9 cellular contexts compared by ENCODE assay signal in the genomic region with DNA sequence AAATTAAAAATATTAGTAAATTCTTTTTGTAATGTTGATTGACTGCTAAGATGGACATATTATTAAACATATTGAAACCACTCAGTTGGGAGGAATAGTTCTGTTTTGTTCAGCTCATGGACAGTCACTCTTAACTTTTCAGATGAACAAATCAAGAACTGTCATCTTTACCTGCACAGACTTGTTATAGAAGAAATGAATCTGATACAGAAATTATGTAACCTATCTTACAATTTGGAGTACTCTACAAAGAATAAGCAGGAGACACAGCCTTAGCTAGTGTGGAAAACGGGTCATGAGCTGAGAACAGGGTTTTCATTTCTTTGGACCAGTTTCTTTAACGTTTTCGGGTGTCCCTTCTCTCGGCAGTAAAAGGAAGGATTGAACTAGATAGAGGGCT. TPM values are rescaled to one million over a fixed set of nuclear protein-coding genes. Genes with fewer than 3 reads are reported as not detected.
DNase-seq lines count a peak whose midpoint lies in the region; ATAC-seq and TF ChIP-seq lines count a peak whose summit lies in the region.
"Had no signal": no experiment of that assay in that cellular context is flagged by ENCODE, and none has a peak within 500 bp of the region (broad histone marks: within the 10 kb centered on the region; RNA-seq: fewer than 3 reads in every experiment).

No MANE protein-coding gene starts in this region.

- peaks cover 25% of the 10 kb centered on the region for H3K4me1 Mint-ChIP-seq in activated CD4-positive, alpha-beta T cell treated with anti-CD3 and anti-CD28 coated beads, Interleukin-2, amount 10 ng/mL, durations not matched to agents 24 days and 14 days
- H3K4me1 Mint-ChIP-seq in activated T-helper 17 cell treated with anti-CD3 and anti-CD28 coated beads, Interleukin-2, amount 50 U/mL, for 72 hours: peaks cover 7% of the 10 kb centered on the region

- H3K27me3 ChIP-seq in lower lobe of right lung (ENCODE audit: low read depth) (no peaks in the 10 kb centered on the region), subcutaneous abdominal adipose tissue (ENCODE audit: control insufficient read depth in 5 of 5, insufficient read depth in 4 of 5, low read length in 5 of 5) (peaks cover 0 to 5% (median 0%) of the 10 kb centered on the region in 5 donors)

- ATAC-seq in activated T-helper 17 cell treated with anti-CD3 and anti-CD28 coated beads, Interleukin-2, amount 50 U/mL, for 72 hours (replicated peaks): no peak
- ATAC-seq in lower lobe of right lung (no peak), omental fat pad (ENCODE audit: low FRiP score) (no peak)

- peak overlapping the region; percentile 70 for H3K27ac ChIP-seq in lower lobe of right lung
- H3K27ac ChIP-seq in subcutaneous abdominal adipose tissue (ENCODE audit: low read depth, low read length): peak overlapping the region; percentile 14

- no peaks in the 10 kb centered on the region for H3K9me3 Mint-ChIP-seq in activated CD4-positive, alpha-beta T cell treated with anti-CD3 and anti-CD28 coated beads, Interleukin-2, amount 10 ng/mL, durations not matched to agents 24 days and 14 days
- H3K9me3 Mint-ChIP-seq in activated T-helper 17 cell treated with anti-CD3 and anti-CD28 coated beads, Interleukin-2, amount 50 U/mL, for 72 hours: no peaks in the 10 kb centered on the region

- H3K9me3 ChIP-seq in lower lobe of right lung (no peaks in the 10 kb centered on the region), subcutaneous abdominal adipose tissue (ENCODE audit: control insufficient read depth in 5 of 5, low read length in 5 of 5) (no peaks in the 10 kb centered on the region)

- H3K36me3 ChIP-seq in lower lobe of right lung: no peaks in the 10 kb centered on the region
- H3K36me3 ChIP-seq in subcutaneous abdominal adipose tissue (ENCODE audit: control insufficient read depth in 5 of 5, insufficient read depth in 5 of 5, low read length in 5 of 5): no peaks in the 10 kb centered on the region

- DNase-seq in activated CD4-positive, alpha-beta T cell treated with anti-CD3 and anti-CD28 coated beads, Interleukin-2, amount 10 ng/mL, durations not matched to agents 24 days and 14 days: no peak
- DNase-seq in activated CD4-positive, alpha-beta T cell treated with anti-CD3 and anti-CD28 coated beads for 4 hours: no peak
- no peak for DNase-seq in lower lobe of right lung
- no peak for DNase-seq in SIG-M5 (lab: John Stamatoyannopoulos, UW)
- DNase-seq in AML-193 (lab: John Stamatoyannopoulos, UW): no peak
- DNase-seq in omental fat pad (ENCODE audit: low spot score): no peak
- DNase-seq: activated CD4-positive, alpha-beta T cell treated with anti-CD3 and anti-CD28 coated beads, Interleukin-2, amount 50 U/mL, for 1 hour had no signal

- H3K27ac Mint-ChIP-seq in activated CD4-positive, alpha-beta T cell treated with anti-CD3 and anti-CD28 coated beads, Interleukin-2, amount 10 ng/mL, durations not matched to agents 24 days and 14 days: no peak overlapping the region
- no peak overlapping the region for H3K27ac Mint-ChIP-seq in activated T-helper 17 cell treated with anti-CD3 and anti-CD28 coated beads, Interleukin-2, amount 50 U/mL, for 72 hours

- H3K4me1 ChIP-seq in lower lobe of right lung: peaks cover 24% of the 10 kb centered on the region
- H3K4me1 ChIP-seq in subcutaneous abdominal adipose tissue (ENCODE audit: control insufficient read depth in 5 of 5, insufficient read depth in 5 of 5, low read length in 5 of 5): peaks cover 0 to 21% (median 16%) of the 10 kb centered on the region in 5 donors

- TF ChIP-seq CTCF in lower lobe of right lung (IDR thresholded peaks at IDR 0.05) (no peak), omental fat pad (IDR thresholded peaks at IDR 0.05) (no peak)

- peaks cover 12% of the 10 kb centered on the region for H3K27me3 Mint-ChIP-seq in activated CD4-positive, alpha-beta T cell treated with anti-CD3 and anti-CD28 coated beads, Interleukin-2, amount 10 ng/mL, durations not matched to agents 24 days and 14 days
- H3K27me3 Mint-ChIP-seq in activated T-helper 17 cell treated with anti-CD3 and anti-CD28 coated beads, Interleukin-2, amount 50 U/mL, for 72 hours: no peaks in the 10 kb centered on the region

- H3K4me3 ChIP-seq in lower lobe of right lung (no peak overlapping the region), subcutaneous abdominal adipose tissue (ENCODE audit: low read depth in 1 of 5, low read length in 5 of 5) (peak overlapping the region in 1 of 5 donors; percentile 76)

- intact Hi-C loops in activated CD4-positive, alpha-beta T cell treated with anti-CD3 and anti-CD28 coated beads, Interleukin-2, amount 10 ng/mL, durations not matched to agents 24 days and 14 days (cut with micrococcal nuclease): loop anchor here (5.0 kb wide), 1 partner anchor 1844 kb away; no protein-coding TSS in a partner anchor
- intact Hi-C loops in lower lobe of right lung (cut with DNase I): no loop called here

- no peak overlapping the region for H3K9ac ChIP-seq in subcutaneous abdominal adipose tissue (ENCODE audit: low read length in 5 of 5)

- peaks cover 6% of the 10 kb centered on the region for H3K36me3 Mint-ChIP-seq in activated CD4-positive, alpha-beta T cell treated with anti-CD3 and anti-CD28 coated beads, Interleukin-2, amount 10 ng/mL, durations not matched to agents 24 days and 14 days (ENCODE audit: low read depth)
- H3K36me3 Mint-ChIP-seq in activated T-helper 17 cell treated with anti-CD3 and anti-CD28 coated beads, Interleukin-2, amount 50 U/mL, for 72 hours (ENCODE audit: low read depth): no peaks in the 10 kb centered on the region

- H3K4me3 Mint-ChIP-seq in activated CD4-positive, alpha-beta T cell treated with anti-CD3 and anti-CD28 coated beads, Interleukin-2, amount 10 ng/mL, durations not matched to agents 24 days and 14 days: peak overlapping the region; percentile 47
- peak overlapping the region; percentile 86 for H3K4me3 Mint-ChIP-seq in activated T-helper 17 cell treated with anti-CD3 and anti-CD28 coated beads, Interleukin-2, amount 50 U/mL, for 72 hours

RNA-seq across cellular contexts. Expression of a gene that starts 1.2 kb away (rescaled TPM):
- total RNA-seq in activated CD4-positive, alpha-beta T cell treated with anti-CD3 and anti-CD28 coated beads, Interleukin-2, amount 10 ng/mL, durations not matched to agents 24 days and 14 days: 35.6 and 35.9 TPM in 2 replicates
- total RNA-seq in activated T-helper 17 cell treated with anti-CD3 and anti-CD28 coated beads, Interleukin-2, amount 50 U/mL, for 72 hours: 10 to 100 TPM; 64.3 to 67.1 TPM
- total RNA-seq in lower lobe of right lung (3.9 TPM), omental fat pad (10 to 100 TPM in 2 of 4 donors, 1 to 10 TPM in 2; 2.7 to 10.2 (median 6.4) TPM)
